In genomic region chr21:43343095-43343991, GRCh38 we compare ENCODE assay signal across 1 cellular context.
A peak's percentile ranks its signal among the peaks of the same experiment; 100 is the strongest.
TF ChIP-seq lines count a peak whose summit lies in the region.

No MANE protein-coding gene starts in this region.

TF ChIP-seq in HepG2, 621 proteins besides CTCF, POLR2A, EP300 and RAD21 (continued from another document and continues in another):
- peak; percentile 32; the same call in 1 of the 2 replicates for TF ChIP-seq REPIN1 (CRISPR knock-in tag; IDR thresholded peaks at IDR 0.05; ENCODE audit: borderline replicate concordance, low read depth)
- TF ChIP-seq UBTF (CRISPR knock-in tag; IDR thresholded peaks at IDR 0.05): peak; percentile 78
- no peak for TF ChIP-seq ATF6 (CRISPR knock-in tag; conservative IDR thresholded peaks at IDR 0.05)
- TF ChIP-seq ZNF792 (CRISPR knock-in tag; IDR thresholded peaks at IDR 0.05): peak; percentile 75; the same call in 1 of the 2 replicates
- TF ChIP-seq ZBTB21 (CRISPR knock-in tag; IDR thresholded peaks at IDR 0.05): no peak
- no peak for TF ChIP-seq SOX13 (IDR thresholded peaks at IDR 0.05)
- peak in 1 of 2 experiments; percentile 76; a peak in 2 of 4 replicates for TF ChIP-seq SOX13 (CRISPR knock-in tag; conservative IDR thresholded peaks at IDR 0.05 in 1 of 2, IDR thresholded peaks at IDR 0.05 in 1 of 2)
- peak; percentile 66; the same call in 1 of the 2 replicates for TF ChIP-seq ZNF232 (CRISPR knock-in tag; IDR thresholded peaks at IDR 0.05; ENCODE audit: borderline replicate concordance)
- no peak for TF ChIP-seq CEBPB (IDR thresholded peaks at IDR 0.05; ENCODE audit: borderline replicate concordance, low read depth, low read length)
- peak; percentile 87 for TF ChIP-seq ZNF264 (CRISPR knock-in tag; IDR thresholded peaks at IDR 0.05)
- peak; percentile 78 for TF ChIP-seq PATZ1 (CRISPR knock-in tag; IDR thresholded peaks at IDR 0.05)
- 0 out of 2 replicates have a peak, but pooled peaks have one; percentile 47 for TF ChIP-seq FOXK1 (CRISPR knock-in tag; IDR thresholded peaks at IDR 0.05; ENCODE audit: borderline replicate concordance, low read depth)
- TF ChIP-seq ZNF234 (CRISPR knock-in tag; conservative IDR thresholded peaks at IDR 0.05): no peak
- TF ChIP-seq BCLAF1 (IDR thresholded peaks at IDR 0.05): no peak
- TF ChIP-seq SOX5 (CRISPR knock-in tag; IDR thresholded peaks at IDR 0.05; ENCODE audit: borderline replicate concordance): peak; percentile 64; the same call in 1 of the 2 replicates
- peak; percentile 89; the same call in 1 of the 2 replicates for TF ChIP-seq NFKB2 (CRISPR knock-in tag; IDR thresholded peaks at IDR 0.05; ENCODE audit: borderline replicate concordance)
- no peak for TF ChIP-seq REST (IDR thresholded peaks at IDR 0.05; ENCODE audit: borderline replicate concordance in 1 of 2, low read depth in 1 of 2, low read length in 2 of 2)
- TF ChIP-seq ZKSCAN8 (CRISPR knock-in tag; IDR thresholded peaks at IDR 0.05; ENCODE audit: borderline replicate concordance): 0 out of 2 replicates have a peak, but pooled peaks have one; percentile 31
- no peak for TF ChIP-seq GPN1 (CRISPR knock-in tag; IDR thresholded peaks at IDR 0.05; ENCODE audit: borderline replicate concordance)
- no peak for TF ChIP-seq CC2D1A (CRISPR knock-in tag; IDR thresholded peaks at IDR 0.05)
- no peak for TF ChIP-seq CBX1 (IDR thresholded peaks at IDR 0.05; ENCODE audit: low read depth)
- TF ChIP-seq ZNF496 (CRISPR knock-in tag; IDR thresholded peaks at IDR 0.05; ENCODE audit: insufficient replicate concordance): no peak
- TF ChIP-seq SKIL (CRISPR knock-in tag; IDR thresholded peaks at IDR 0.05; ENCODE audit: borderline replicate concordance): peak; percentile 99
- TF ChIP-seq ZNF513 (CRISPR knock-in tag; conservative IDR thresholded peaks at IDR 0.05): 0 out of 2 replicates have a peak, but pooled peaks have one; percentile 24
- TF ChIP-seq NFAT5 (CRISPR knock-in tag; IDR thresholded peaks at IDR 0.05): 0 out of 2 replicates have a peak, but pooled peaks have one; percentile 34
- TF ChIP-seq ZNF143 (CRISPR knock-in tag; IDR thresholded peaks at IDR 0.05): 0 out of 2 replicates have a peak, but pooled peaks have one; percentile 23
- TF ChIP-seq GFI1 (CRISPR knock-in tag; IDR thresholded peaks at IDR 0.05; ENCODE audit: borderline replicate concordance): 0 out of 2 replicates have a peak, but pooled peaks have one; percentile 24
- no peak for TF ChIP-seq HNRNPUL1 (IDR thresholded peaks at IDR 0.05; ENCODE audit: low read depth, low read length)
- no peak for TF ChIP-seq ASH2L (IDR thresholded peaks at IDR 0.05; ENCODE audit: insufficient read length, low read depth, low read length)
- TF ChIP-seq ZNF543 (CRISPR knock-in tag; IDR thresholded peaks at IDR 0.05): peak; percentile 79
- TF ChIP-seq ZBTB42 (CRISPR knock-in tag; IDR thresholded peaks at IDR 0.05): peak; percentile 57; the same call in 1 of the 2 replicates
- TF ChIP-seq FIP1L1 (IDR thresholded peaks at IDR 0.05; ENCODE audit: borderline replicate concordance, insufficient read depth, low read depth, low read length): no peak
- peak; percentile 66; the same call in 1 of the 2 replicates for TF ChIP-seq YEATS2 (CRISPR knock-in tag; IDR thresholded peaks at IDR 0.05; ENCODE audit: borderline replicate concordance)
